Comparison of ENCODE assay signal across 8 cellular contexts in the genomic region with DNA sequence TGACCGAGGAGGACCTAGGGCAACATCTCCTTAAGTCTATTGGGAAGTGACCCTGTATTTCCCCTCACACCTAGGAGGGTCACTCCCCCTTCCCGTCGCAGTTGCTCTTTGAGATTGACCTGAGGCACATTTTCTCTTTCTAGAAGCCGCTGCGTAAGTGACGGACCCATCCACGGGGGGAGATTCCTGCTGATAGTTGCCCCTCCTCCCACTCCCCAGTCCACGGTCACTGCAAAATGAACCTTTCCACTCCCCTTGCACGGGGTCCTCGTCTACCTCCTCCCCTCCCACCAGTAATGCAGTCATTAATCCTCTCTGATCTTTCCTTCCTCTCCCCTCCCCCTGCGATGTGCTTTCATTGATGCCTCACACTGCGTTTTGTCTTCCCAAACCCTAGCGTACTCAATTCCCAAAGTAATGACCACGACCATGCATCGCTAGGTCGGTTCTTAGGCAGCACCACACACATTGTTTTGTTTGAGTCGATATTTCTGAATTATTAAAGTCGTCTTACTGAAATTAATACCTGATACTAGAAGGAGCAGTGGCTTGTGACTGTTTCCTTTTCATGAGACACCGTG. TPM values are rescaled to one million over a fixed set of nuclear protein-coding genes. Genes with fewer than 3 reads are reported as not detected.
DNase-seq lines count a peak whose midpoint lies in the region; ATAC-seq and TF ChIP-seq lines count a peak whose summit lies in the region.

No MANE protein-coding gene starts in this region.

- intact Hi-C loops in A673 (cut with micrococcal nuclease; ENCODE audit: unreplicated experiment): loop anchor here (2.0 kb wide), 1 partner anchor 81 kb away; the partner anchor contains the start of gene C2CD5
- intact Hi-C loops in esophagus muscularis mucosa (cut with DNase I): loop anchor here (2.0 kb wide), 1 partner anchor 83 kb away; no protein-coding TSS in a partner anchor

- H3K4me3 Mint-ChIP-seq in activated CD4-positive, alpha-beta memory T cell treated with anti-CD3 and anti-CD28 coated beads, Interleukin-2, amount 10 ng/mL, durations not matched to agents 7 days and 5 days: peak overlapping the region; percentile 100

- TF ChIP-seq POLR2A in esophagus muscularis mucosa (IDR thresholded peaks at IDR 0.05; ENCODE audit: low read depth): no peak

- CTCF ChIA-PET in A673 (lab: Charles Lee): no interaction called here
- CTCF ChIA-PET in activated CD4-positive, alpha-beta memory T cell treated with anti-CD3 and anti-CD28 coated beads, Interleukin-2, amount 10 ng/mL, durations not matched to agents 7 days and 5 days (lab: Charles Lee): interaction anchor here (1.5 to 1.7 kb wide), 2 partner anchors 45 to 60 kb away, joined by 4 to 5 read pairs; no protein-coding TSS in a partner anchor

- DNase-seq in A673 (ENCODE audit: low spot score) (peak; percentile 77), NCI-H1694 (lab: John Stamatoyannopoulos, UW) (peak; percentile 67), esophagus muscularis mucosa (ENCODE audit: extremely low spot score) (no peak)
- DNase-seq in activated CD4-positive, alpha-beta memory T cell treated with anti-CD3 and anti-CD28 coated beads, Interleukin-2, amount 10 ng/mL, durations not matched to agents 7 days and 5 days: peak; percentile 35

- ATAC-seq in GM18502 (IDR thresholded peaks at IDR 0.05; ENCODE audit: poor library complexity, unreplicated experiment): peak; percentile 34
- peak; percentile 29 for ATAC-seq in HG02885 (IDR thresholded peaks at IDR 0.05; ENCODE audit: poor library complexity, unreplicated experiment)

- H3K9ac ChIP-seq in muscle layer of colon (ENCODE audit: low read length): peak overlapping the region; percentile 99

- POLR2A ChIA-PET in A673 (lab: Charles Lee; ENCODE audit: low non-redundant PET): interaction anchor here (0.6 kb wide), 1 partner anchor 37 kb away, joined by 3 read pairs; no protein-coding TSS in a partner anchor
- POLR2A ChIA-PET in activated CD4-positive, alpha-beta memory T cell treated with anti-CD3 and anti-CD28 coated beads, Interleukin-2, amount 10 ng/mL, durations not matched to agents 7 days and 5 days (lab: Charles Lee): interaction anchor here (0.8 to 7.0 kb wide), 6 partner anchors 14 to 166 kb away, joined by 3 to 72 read pairs (median 6); partner anchors contain the start of gene C2CD5

- no TSS peak for BruUV-seq in A673 (replicated peaks; lab: Mats Ljungman, UMichigan)

- 0% methylated on average over 19 of the region's 19 CpGs for WGBS in esophagus muscularis mucosa

- no peak for TF ChIP-seq CTCF in A673 (conservative IDR thresholded peaks at IDR 0.05; ENCODE audit: low read depth, low read length)
- no peak for TF ChIP-seq CTCF in esophagus muscularis mucosa (IDR thresholded peaks at IDR 0.05)

- H3K27ac ChIP-seq in A673 (ENCODE audit: low read depth, low read length, poor library complexity, severe bottlenecking) (peak overlapping the region; percentile 96), esophagus muscularis mucosa (replicated peaks in 1 of 4) (peak overlapping the region; percentile 97 to 99 (median 98)), muscle layer of colon (ENCODE audit: low read depth, low read length) (peak overlapping the region; percentile 97), temporal lobe (ENCODE audit: low read depth, low read length) (peak overlapping the region; percentile 91)

- H3K9me3 ChIP-seq in A673 (ENCODE audit: low read depth, low read length, poor library complexity, severe bottlenecking) (no peaks in the 10 kb centered on the region), esophagus muscularis mucosa (no peaks in the 10 kb centered on the region), muscle layer of colon (ENCODE audit: low read length) (no peaks in the 10 kb centered on the region)

- H3K36me3 Mint-ChIP-seq in activated CD4-positive, alpha-beta memory T cell treated with anti-CD3 and anti-CD28 coated beads, Interleukin-2, amount 10 ng/mL, durations not matched to agents 7 days and 5 days (ENCODE audit: low read depth): peaks cover 25% of the 10 kb centered on the region

- H3K4me1 Mint-ChIP-seq in activated CD4-positive, alpha-beta memory T cell treated with anti-CD3 and anti-CD28 coated beads, Interleukin-2, amount 10 ng/mL, durations not matched to agents 7 days and 5 days: peaks cover 35% of the 10 kb centered on the region

- no peaks in the 10 kb centered on the region for H3K9me3 Mint-ChIP-seq in activated CD4-positive, alpha-beta memory T cell treated with anti-CD3 and anti-CD28 coated beads, Interleukin-2, amount 10 ng/mL, durations not matched to agents 7 days and 5 days

- H3K36me3 ChIP-seq in A673 (ENCODE audit: insufficient read depth, low read length, poor library complexity, severe bottlenecking) (no peaks in the 10 kb centered on the region), esophagus muscularis mucosa (no peaks in the 10 kb centered on the region), muscle layer of colon (ENCODE audit: insufficient read depth, low read length) (no peaks in the 10 kb centered on the region)

- H3K27ac Mint-ChIP-seq in activated CD4-positive, alpha-beta memory T cell treated with anti-CD3 and anti-CD28 coated beads, Interleukin-2, amount 10 ng/mL, durations not matched to agents 7 days and 5 days: peak overlapping the region; percentile 92

- peak overlapping the region; percentile 73 for H3K4me3 ChIP-seq in A673 (ENCODE audit: low read depth, low read length, poor library complexity, severe bottlenecking)
- H3K4me3 ChIP-seq in esophagus muscularis mucosa: peak overlapping the region; percentile 90 to 97 (median 94)
- peak overlapping the region; percentile 78 to 91 for H3K4me3 ChIP-seq in muscle layer of colon (ENCODE audit: low read depth in 1 of 2, low read length in 2 of 2)

- H3K27me3 Mint-ChIP-seq in activated CD4-positive, alpha-beta memory T cell treated with anti-CD3 and anti-CD28 coated beads, Interleukin-2, amount 10 ng/mL, durations not matched to agents 7 days and 5 days: peaks cover 9% of the 10 kb centered on the region

- H3K27me3 ChIP-seq in A673 (replicated peaks; ENCODE audit: insufficient read depth, low read depth, low read length, poor library complexity) (no peaks in the 10 kb centered on the region), esophagus muscularis mucosa (no peaks in the 10 kb centered on the region), muscle layer of colon (ENCODE audit: control insufficient read depth in 1 of 2, insufficient read depth in 2 of 2, low read length in 2 of 2) (no peaks in the 10 kb centered on the region)

- no peak for TF ChIP-seq EP300 in esophagus muscularis mucosa (IDR thresholded peaks at IDR 0.05)

- H3K4me1 ChIP-seq in A673 (ENCODE audit: insufficient read depth, low read length, poor library complexity, severe bottlenecking) (peaks cover 14% of the 10 kb centered on the region), esophagus muscularis mucosa (peaks cover 27 to 51% (median 45%) of the 10 kb centered on the region in 4 donors), muscle layer of colon (ENCODE audit: insufficient read depth, low read length) (peaks cover 24% of the 10 kb centered on the region)

RNA-seq across cellular contexts. Expression of gene ETNK1, which starts 0.8 kb away (rescaled TPM):
- total RNA-seq in A673 (2021): 77.8 and 90.4 TPM in 2 replicates
- 10 to 100 TPM; 72.0 to 84.9 TPM for total RNA-seq in activated CD4-positive, alpha-beta memory T cell treated with anti-CD3 and anti-CD28 coated beads, Interleukin-2, amount 10 ng/mL, durations not matched to agents 7 days and 5 days
- 10 to 100 TPM; 17.6 to 21.2 (median 19.4) TPM for total RNA-seq in esophagus muscularis mucosa
- total RNA-seq in temporal lobe: 63.4 TPM
